14 cellular contexts compared by ENCODE assay signal in the genomic region with DNA sequence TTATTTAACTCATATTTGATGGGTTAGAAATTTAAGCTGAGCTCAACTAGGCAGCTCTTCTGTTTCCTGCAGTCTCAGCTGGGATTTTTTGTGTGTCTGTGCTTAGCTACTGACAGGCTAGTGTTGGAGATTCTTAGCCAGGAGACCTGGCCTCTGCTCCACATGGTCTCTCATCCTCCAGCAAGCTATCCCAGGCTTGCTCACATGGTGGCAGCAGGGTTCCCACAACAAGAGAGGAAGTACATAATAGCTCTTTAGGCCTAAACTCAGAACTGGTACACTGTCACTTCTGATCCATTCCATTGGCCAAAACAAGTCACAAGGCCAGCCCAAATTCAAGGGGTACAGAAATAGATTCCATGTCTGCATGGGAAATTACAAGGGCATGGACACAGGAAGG.
DNase-seq lines count a peak whose midpoint lies in the region; ATAC-seq lines count a peak whose summit lies in the region.
"Had no signal": no experiment of that assay in that cellular context is flagged by ENCODE, and none has a peak within 500 bp of the region (broad histone marks: within the 10 kb centered on the region; RNA-seq: fewer than 3 reads in every experiment).

No MANE protein-coding gene starts in this region.

- peak; percentile 58 for DNase-seq in DMS53 (lab: John Stamatoyannopoulos, UW)
- DNase-seq in DMS53 treated with DMSO at 0.1 percent for 48 hours (lab: John Stamatoyannopoulos, UW; ENCODE audit: unreplicated experiment), result no peak
- peak; percentile 47 for DNase-seq in HT1080 (ENCODE audit: low read depth)
- peak; percentile 18 for DNase-seq in RPMI7951 (ENCODE audit: low read depth)
- DNase-seq in iPS-NIHi7 (ENCODE audit: extremely low spot score), result peak; percentile 34
- DNase-seq in kidney glomerular epithelial cell (lab: John Stamatoyannopoulos, UW), result no peak
- no peak for DNase-seq in AG08396 (ENCODE audit: low spot score)
- DNase-seq: activated CD4-positive, alpha-beta T cell treated with anti-CD3 and anti-CD28 coated beads, Interleukin-2, amount 50 U/mL, for 48 hours; activated naive CD8-positive, alpha-beta T cell treated with anti-CD3 and anti-CD28 coated beads, Interleukin-2, amount 50 U/mL, for 24 hours; islet precursor cell; NCI-H1092; posterior cingulate gyrus; thyroid gland had no signal

- no peak for ATAC-seq in GM21447 (IDR thresholded peaks at IDR 0.05; ENCODE audit: unreplicated experiment)
- ATAC-seq: activated naive CD8-positive, alpha-beta T cell treated with anti-CD3 and anti-CD28 coated beads, Interleukin-2, amount 50 U/mL, for 24 hours had no signal

Comparison
In these comparisons a context has a peak if more than half of its experiments do, and no peak if none do; other contexts are left out.
1. DNase-seq: peak in DMS53 (single experiment), HT1080 (single experiment), RPMI7951 (single experiment) and iPS-NIHi7 (single experiment); none in DMS53 treated with DMSO at 0.1 percent for 48 hours (single experiment), kidney glomerular epithelial cell (single experiment) and AG08396 (single experiment).